ENCODE assay signal across 8 cellular contexts in the genomic region with DNA sequence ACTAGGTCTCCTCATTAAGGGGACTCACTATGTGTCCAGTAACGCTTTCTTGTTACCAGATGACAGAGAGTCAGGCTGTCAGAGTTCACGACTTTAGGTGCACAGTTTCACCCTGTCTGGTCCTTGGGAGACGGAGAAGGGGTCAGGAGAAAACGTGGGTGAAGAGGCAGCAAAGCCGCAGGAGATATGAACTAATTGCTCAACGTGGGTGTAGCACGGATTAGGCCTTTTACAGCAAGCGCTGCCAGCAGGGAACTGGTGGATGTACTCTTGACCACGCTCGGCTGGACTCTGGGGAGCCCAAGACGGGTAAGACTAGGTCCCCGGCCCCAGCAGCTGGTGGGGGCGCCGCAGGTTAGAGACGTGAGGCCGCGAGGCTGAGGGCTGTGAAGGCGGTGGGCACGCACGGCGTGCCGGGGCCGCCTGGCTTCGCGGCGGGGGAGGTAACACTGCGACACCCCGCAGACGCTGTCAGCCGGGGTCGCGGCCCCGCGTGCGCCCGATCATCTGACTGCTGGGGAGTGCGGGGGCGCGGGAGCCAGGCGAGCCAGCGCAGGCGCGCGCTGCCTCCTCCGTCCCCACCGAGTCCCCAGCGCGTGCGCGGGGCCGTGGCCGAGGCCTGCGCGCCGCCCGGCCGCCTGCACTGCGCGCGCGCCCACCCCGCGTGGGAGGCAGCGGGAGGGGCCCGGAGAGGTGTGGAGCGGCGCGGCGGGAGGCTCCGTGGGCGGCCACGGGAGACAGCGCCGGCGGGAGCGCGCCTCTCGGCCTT. TPM values are rescaled to one million over a fixed set of nuclear protein-coding genes. Genes with fewer than 3 reads are reported as not detected.
DNase-seq lines count a peak whose midpoint lies in the region; ATAC-seq and TF ChIP-seq lines count a peak whose summit lies in the region.

A gene with protein sequence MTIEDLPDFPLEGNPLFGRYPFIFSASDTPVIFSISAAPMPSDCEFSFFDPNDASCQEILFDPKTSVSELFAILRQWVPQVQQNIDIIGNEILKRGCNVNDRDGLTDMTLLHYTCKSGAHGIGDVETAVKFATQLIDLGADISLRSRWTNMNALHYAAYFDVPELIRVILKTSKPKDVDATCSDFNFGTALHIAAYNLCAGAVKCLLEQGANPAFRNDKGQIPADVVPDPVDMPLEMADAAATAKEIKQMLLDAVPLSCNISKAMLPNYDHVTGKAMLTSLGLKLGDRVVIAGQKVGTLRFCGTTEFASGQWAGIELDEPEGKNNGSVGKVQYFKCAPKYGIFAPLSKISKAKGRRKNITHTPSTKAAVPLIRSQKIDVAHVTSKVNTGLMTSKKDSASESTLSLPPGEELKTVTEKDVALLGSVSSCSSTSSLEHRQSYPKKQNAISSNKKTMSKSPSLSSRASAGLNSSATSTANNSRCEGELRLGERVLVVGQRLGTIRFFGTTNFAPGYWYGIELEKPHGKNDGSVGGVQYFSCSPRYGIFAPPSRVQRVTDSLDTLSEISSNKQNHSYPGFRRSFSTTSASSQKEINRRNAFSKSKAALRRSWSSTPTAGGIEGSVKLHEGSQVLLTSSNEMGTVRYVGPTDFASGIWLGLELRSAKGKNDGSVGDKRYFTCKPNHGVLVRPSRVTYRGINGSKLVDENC (plus strand): TSS at position 575 of the 769 bp plus-strand sequence. CDS start 5,974 bp downstream, outside the sequence.

- in situ Hi-C loops in ACHN (cut with HindIII; ENCODE audit: low pct_ligation_motif_present, low pct_unique_long_range_greater_than_20kb, low sequenced_read_pairs), result no loop called here

- H3K4me3 ChIP-seq in HUES6 (ENCODE audit: low read depth, low read length), result peak within 1 kb of the TSS; percentile 62

- peak within 1 kb of the TSS; percentile 85 for H3K4me3 Mint-ChIP-seq in activated CD4-positive, alpha-beta T cell treated with anti-CD3 and anti-CD28 coated beads, Interleukin-2, amount 10 ng/mL, durations not matched to agents 24 days and 14 days

- intact Hi-C loops in activated CD4-positive, alpha-beta T cell treated with anti-CD3 and anti-CD28 coated beads, Interleukin-2, amount 10 ng/mL, durations not matched to agents 24 days and 14 days (cut with micrococcal nuclease), result loop anchor here (10.0 kb wide), 1 partner anchor 200 kb away; no protein-coding TSS in a partner anchor

- H3K36me3 Mint-ChIP-seq in activated CD4-positive, alpha-beta T cell treated with anti-CD3 and anti-CD28 coated beads, Interleukin-2, amount 10 ng/mL, durations not matched to agents 24 days and 14 days (ENCODE audit: low read depth), result peaks cover 6% of the 10 kb centered on the region

- H3K4me1 Mint-ChIP-seq in activated CD4-positive, alpha-beta T cell treated with anti-CD3 and anti-CD28 coated beads, Interleukin-2, amount 10 ng/mL, durations not matched to agents 24 days and 14 days, result peaks cover 41% of the 10 kb centered on the region

- H3K27me3 Mint-ChIP-seq in activated CD4-positive, alpha-beta T cell treated with anti-CD3 and anti-CD28 coated beads, Interleukin-2, amount 10 ng/mL, durations not matched to agents 24 days and 14 days, result peaks cover 5% of the 10 kb centered on the region

- peak within 1 kb of the TSS; percentile 39 for H3K9ac ChIP-seq in HUES6 (ENCODE audit: low read length)

- peaks cover 4% of the 10 kb centered on the region; the same call in 1 of the 2 replicates for H3K4me1 ChIP-seq in HUES6 (ENCODE audit: control insufficient read depth, insufficient read depth, low read length)

- peak within 1 kb of the TSS; percentile 96 for H3K27ac Mint-ChIP-seq in activated CD4-positive, alpha-beta T cell treated with anti-CD3 and anti-CD28 coated beads, Interleukin-2, amount 10 ng/mL, durations not matched to agents 24 days and 14 days

- no peak for ATAC-seq in HG03196 (IDR thresholded peaks at IDR 0.05; ENCODE audit: unreplicated experiment)

- no peak within 1 kb of the TSS for H3K27ac ChIP-seq in HUES6 (ENCODE audit: low read depth, low read length)
- H3K27ac ChIP-seq in cingulate gyrus (ENCODE audit: low read depth, low read length), result peak within 1 kb of the TSS; percentile 96

- no peaks in the 10 kb centered on the region for H3K9me3 ChIP-seq in HUES6 (ENCODE audit: control insufficient read depth, insufficient read depth, low read depth, low read length)

- no peaks in the 10 kb centered on the region for H3K9me3 Mint-ChIP-seq in activated CD4-positive, alpha-beta T cell treated with anti-CD3 and anti-CD28 coated beads, Interleukin-2, amount 10 ng/mL, durations not matched to agents 24 days and 14 days

- peak; percentile 53 for DNase-seq in ACHN
- peak; percentile 92 for DNase-seq in activated CD4-positive, alpha-beta T cell treated with anti-CD3 and anti-CD28 coated beads, Interleukin-2, amount 10 ng/mL, durations not matched to agents 24 days and 14 days
- DNase-seq in left kidney (ENCODE audit: low read depth, low spot score), result peak; percentile 82
- peak; percentile 85 for DNase-seq in stimulated activated CD4-positive, alpha-beta T cell treated with anti-CD3 and anti-CD28 coated beads, Interleukin-2, amount 100 ng/mL, for 4 hours (ENCODE audit: low read depth)

- peaks cover 63% of the 10 kb centered on the region for H3K27me3 ChIP-seq in HUES6 (ENCODE audit: control insufficient read depth, insufficient read depth, low read length)

- no peaks in the 10 kb centered on the region for H3K36me3 ChIP-seq in HUES6 (ENCODE audit: control insufficient read depth, insufficient read depth, low read length)

- peak; percentile 54 for TF ChIP-seq POLR2A in GM19193 (IDR thresholded peaks at IDR 0.05; ENCODE audit: extremely low read depth, insufficient read depth, insufficient read length)

RNA-seq across cellular contexts. Expression of the gene that starts here (rescaled TPM):
- total RNA-seq in activated CD4-positive, alpha-beta T cell treated with anti-CD3 and anti-CD28 coated beads, Interleukin-2, amount 10 ng/mL, durations not matched to agents 24 days and 14 days, result 23.6 and 24.1 TPM in 2 replicates
